ENCODE assay signal across 12 cellular contexts in the genomic region with DNA sequence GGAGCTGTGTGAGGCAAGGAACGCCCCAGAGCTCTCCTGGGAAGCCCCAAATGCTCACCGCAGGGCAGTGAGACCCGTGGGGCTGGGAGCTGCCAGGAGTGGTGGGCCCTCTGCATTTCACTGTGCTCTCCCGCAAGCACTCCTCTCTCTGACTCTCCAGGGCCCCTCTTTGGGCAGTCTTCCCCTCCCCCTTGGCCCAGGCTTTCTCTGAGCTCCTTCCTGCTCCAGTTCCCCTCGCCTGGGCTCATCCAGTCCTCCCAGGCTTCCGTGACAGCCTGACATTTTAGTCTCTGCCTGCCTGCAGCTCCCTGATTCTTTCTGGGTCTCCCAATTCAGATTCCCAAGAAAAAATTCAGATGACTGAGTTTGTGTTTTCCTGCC. TPM values are rescaled to one million over a fixed set of nuclear protein-coding genes. Genes with fewer than 3 reads are reported as not detected.
A peak's percentile ranks its signal among the peaks of the same experiment; 100 is the strongest.
DNase-seq lines count a peak whose midpoint lies in the region; ATAC-seq lines count a peak whose summit lies in the region.
"Had no signal": no experiment of that assay in that cellular context is flagged by ENCODE, and none has a peak within 500 bp of the region (broad histone marks: within the 10 kb centered on the region; RNA-seq: fewer than 3 reads in every experiment).

No MANE protein-coding gene starts in this region.

- H3K27ac Mint-ChIP-seq in activated T-cell treated with anti-CD3 and anti-CD28 coated beads, Interleukin-2, amount 50 U/mL, for 72 hours = peak overlapping the region; percentile 86
- H3K27ac Mint-ChIP-seq in activated naive CD8-positive, alpha-beta T cell = peak overlapping the region; percentile 98

- no peaks in the 10 kb centered on the region for H3K27me3 Mint-ChIP-seq in activated T-cell treated with anti-CD3 and anti-CD28 coated beads, Interleukin-2, amount 50 U/mL, for 72 hours (ENCODE audit: low read depth)
- H3K27me3 Mint-ChIP-seq in activated T-cell treated with anti-CD3 and anti-CD28 coated beads, Interleukin-2, amount 50 U/mL, for 4 hours (ENCODE audit: low read depth) = no peaks in the 10 kb centered on the region
- no peaks in the 10 kb centered on the region for H3K27me3 Mint-ChIP-seq in activated naive CD8-positive, alpha-beta T cell

- H3K4me3 Mint-ChIP-seq in activated T-cell treated with anti-CD3 and anti-CD28 coated beads, Interleukin-2, amount 50 U/mL, for 72 hours = peak overlapping the region; percentile 23 to 63
- no peak overlapping the region for H3K4me3 Mint-ChIP-seq in activated T-cell treated with anti-CD3 and anti-CD28 coated beads, Interleukin-2, amount 50 U/mL, for 4 hours
- no peak overlapping the region for H3K4me3 Mint-ChIP-seq in activated naive CD8-positive, alpha-beta T cell

- H3K36me3 Mint-ChIP-seq in activated T-cell treated with anti-CD3 and anti-CD28 coated beads, Interleukin-2, amount 50 U/mL, for 72 hours (ENCODE audit: insufficient read depth in 2 of 2) = peaks cover 0 to 2% of the 10 kb centered on the region in 2 donors
- no peaks in the 10 kb centered on the region for H3K36me3 Mint-ChIP-seq in activated T-cell treated with anti-CD3 and anti-CD28 coated beads, Interleukin-2, amount 50 U/mL, for 4 hours (ENCODE audit: insufficient read depth)
- H3K36me3 Mint-ChIP-seq in activated naive CD8-positive, alpha-beta T cell = no peaks in the 10 kb centered on the region

- no peaks in the 10 kb centered on the region for H3K9me3 Mint-ChIP-seq in activated T-cell treated with anti-CD3 and anti-CD28 coated beads, Interleukin-2, amount 50 U/mL, for 72 hours
- no peaks in the 10 kb centered on the region for H3K9me3 Mint-ChIP-seq in activated T-cell treated with anti-CD3 and anti-CD28 coated beads, Interleukin-2, amount 50 U/mL, for 4 hours
- no peaks in the 10 kb centered on the region for H3K9me3 Mint-ChIP-seq in activated naive CD8-positive, alpha-beta T cell (ENCODE audit: low read depth)

- no peak for DNase-seq in activated T-cell treated with anti-CD3 and anti-CD28 coated beads, Interleukin-2, amount 50 U/mL, for 72 hours
- no peak for DNase-seq in activated T-cell treated with anti-CD3 and anti-CD28 coated beads, Interleukin-2, amount 50 U/mL, for 4 hours
- DNase-seq in left lobe of liver (ENCODE audit: low spot score) = no peak
- DNase-seq in superior temporal gyrus (ENCODE audit: extremely low spot score) = peak; percentile 14
- no peak for DNase-seq in LoVo (ENCODE audit: low spot score)
- DNase-seq: foreskin fibroblast, NCI-H1436 treated with DMSO at 0.1 percent for 48 hours had no signal

- ATAC-seq in activated T-cell treated with anti-CD3 and anti-CD28 coated beads, Interleukin-2, amount 50 U/mL, for 72 hours (replicated peaks in 1 of 2) = no peak
- ATAC-seq in activated T-cell treated with anti-CD3 and anti-CD28 coated beads, Interleukin-2, amount 50 U/mL, for 4 hours = no peak
- ATAC-seq in left lobe of liver (peak; percentile 17), GM19328 (IDR thresholded peaks at IDR 0.05; ENCODE audit: unreplicated experiment) (no peak), GM18858 (IDR thresholded peaks at IDR 0.05; ENCODE audit: unreplicated experiment) (no peak)

- peaks cover 92% of the 10 kb centered on the region for H3K4me1 Mint-ChIP-seq in activated T-cell treated with anti-CD3 and anti-CD28 coated beads, Interleukin-2, amount 50 U/mL, for 72 hours (ENCODE audit: low read depth)
- peaks cover 82% of the 10 kb centered on the region for H3K4me1 Mint-ChIP-seq in activated T-cell treated with anti-CD3 and anti-CD28 coated beads, Interleukin-2, amount 50 U/mL, for 4 hours (ENCODE audit: low read depth)
- H3K4me1 Mint-ChIP-seq in activated naive CD8-positive, alpha-beta T cell (ENCODE audit: low read depth) = peaks cover 95% of the 10 kb centered on the region

RNA-seq across cellular contexts. Expression of a gene that starts 2.2 kb away (rescaled TPM):
- total RNA-seq in activated T-cell treated with anti-CD3 and anti-CD28 coated beads, Interleukin-2, amount 50 U/mL, for 72 hours = 1 to 10 TPM; 1.6 to 2.5 TPM
- total RNA-seq in activated T-cell treated with anti-CD3 and anti-CD28 coated beads, Interleukin-2, amount 50 U/mL, for 4 hours = under 1 TPM in 2 of 3 donors, not detected in 1; 0.14 to 0.25 TPM
- not detected for total RNA-seq in left lobe of liver
- total RNA-seq: kidney epithelial cell, SJSA1 had no signal

Comparison
In these comparisons a context has a peak if more than half of its experiments do, and no peak if none do; other contexts are left out.
1. H3K4me3 Mint-ChIP-seq: peak in activated T-cell treated with anti-CD3 and anti-CD28 coated beads, Interleukin-2, amount 50 U/mL, for 72 hours (2 of 2); none in activated T-cell treated with anti-CD3 and anti-CD28 coated beads, Interleukin-2, amount 50 U/mL, for 4 hours (single experiment) and activated naive CD8-positive, alpha-beta T cell (single experiment).